ENCODE assay signal across 8 cellular contexts in genomic region chr13:97030705-97031452, GRCh38.
A peak's percentile ranks its signal among the peaks of the same experiment; 100 is the strongest.
DNase-seq lines count a peak whose midpoint lies in the region; ATAC-seq, FAIRE-seq and TF ChIP-seq lines count a peak whose summit lies in the region.

No MANE protein-coding gene starts in this region.

- DNase-seq in D721Med (ENCODE audit: insufficient read length, low spot score) (no peak), RCC 7860 (ENCODE audit: low spot score) (peak; percentile 9), germinal center (ENCODE audit: low spot score) (peak; percentile 33), NCI-H2227 (lab: John Stamatoyannopoulos, UW; ENCODE audit: unreplicated experiment) (no peak), cerebellar nuclear complex (lab: John Stamatoyannopoulos, UW) (no peak)
- no peak for DNase-seq in activated CD4-positive, alpha-beta T cell treated with anti-CD3 and anti-CD28 coated beads, Interleukin-2, amount 50 U/mL, for 1 hour

- peak; percentile 57 for ATAC-seq in HG03354 (IDR thresholded peaks at IDR 0.05; ENCODE audit: poor library complexity, severe bottlenecking, unreplicated experiment)
- ATAC-seq in HG02840 (IDR thresholded peaks at IDR 0.05; ENCODE audit: low FRiP score, unreplicated experiment): no peak

- peak; percentile 48 for TF ChIP-seq CTCF in D721Med (IDR thresholded peaks at IDR 0.05; ENCODE audit: insufficient read depth, missing control alignments)

- FAIRE-seq in D721Med (lab: Jason Lieb, UNC) (no peak), RCC 7860 (lab: Jason Lieb, UNC) (no peak)

Comparison
In these comparisons a context has a peak if more than half of its experiments do, and no peak if none do; other contexts are left out.
1. DNase-seq: peak in RCC 7860 (single experiment) and germinal center (single experiment); none in D721Med (single experiment), NCI-H2227 (single experiment), activated CD4-positive, alpha-beta T cell treated with anti-CD3 and anti-CD28 coated beads, Interleukin-2, amount 50 U/mL, for 1 hour (single experiment) and cerebellar nuclear complex (0 of 2).